Comparison of ENCODE assay signal across 15 cellular contexts in genomic region chrX:122866527-122866926, GRCh38.
DNase-seq lines count a peak whose midpoint lies in the region; ATAC-seq and TF ChIP-seq lines count a peak whose summit lies in the region.
"Had no signal": no experiment of that assay in that cellular context is flagged by ENCODE, and none has a peak within 500 bp of the region (broad histone marks: within the 10 kb centered on the region; RNA-seq: fewer than 3 reads in every experiment).

No MANE protein-coding gene starts in this region.

- in situ Hi-C loops in astrocyte of the spinal cord (cut with HindIII; ENCODE audit: low sequenced_read_pairs): no loop called here

- H3K4me1 Mint-ChIP-seq in activated T-helper 1 cell treated with anti-CD3 and anti-CD28 coated beads, Interleukin-12 subunit alpha, Interleukin-12 subunit beta, Interleukin-2, Interleukin-4 antibody, amounts not matched to agents 30 ng/mL and 10 ng/mL and 1 ng/mL, durations not matched to agents 14 hours and 24 hours and 36 hours (ENCODE audit: low read depth): no peaks in the 10 kb centered on the region
- H3K4me1 Mint-ChIP-seq: CD14-positive monocyte; central memory CD8-positive, alpha-beta T cell had no signal

- DNase-seq in AG10803 (ENCODE audit: low read depth) (peak; percentile 86), HT1080 (ENCODE audit: low read depth) (peak; percentile 56), astrocyte of the spinal cord (ENCODE audit: low read depth, low spot score) (peak; percentile 82), hepatic stellate cell (ENCODE audit: low spot score) (peak; percentile 5), omental fat pad (ENCODE audit: low spot score) (no peak), T1000 (lab: John Stamatoyannopoulos, UW) (no peak)
- DNase-seq in activated T-helper 1 cell treated with anti-CD3 and anti-CD28 coated beads, Interleukin-12 subunit alpha, Interleukin-12 subunit beta, Interleukin-2, Interleukin-4 antibody, amounts not matched to agents 30 ng/mL and 10 ng/mL and 1 ng/mL, durations not matched to agents 14 hours and 24 hours and 36 hours (ENCODE audit: low spot score): no peak
- DNase-seq: activated naive CD4-positive, alpha-beta T cell; GF-D8; NCI-H1105; NCI-H446 treated with DMSO at 0.1 percent for 48 hours; stimulated activated naive CD8-positive, alpha-beta T cell treated with anti-CD3 and anti-CD28 coated beads, Interleukin-15, Interleukin-2, amounts not matched to agents 100 U/mL and 50 U/mL, for 24 hours had no signal

- no peaks in the 10 kb centered on the region for H3K36me3 Mint-ChIP-seq in activated T-helper 1 cell treated with anti-CD3 and anti-CD28 coated beads, Interleukin-12 subunit alpha, Interleukin-12 subunit beta, Interleukin-2, Interleukin-4 antibody, amounts not matched to agents 30 ng/mL and 10 ng/mL and 1 ng/mL, durations not matched to agents 14 hours and 24 hours and 36 hours (ENCODE audit: low read depth)
- H3K36me3 Mint-ChIP-seq: CD14-positive monocyte had no signal

- intact Hi-C loops in activated T-helper 1 cell treated with anti-CD3 and anti-CD28 coated beads, Interleukin-12 subunit alpha, Interleukin-12 subunit beta, Interleukin-2, Interleukin-4 antibody, amounts not matched to agents 30 ng/mL and 10 ng/mL and 1 ng/mL, durations not matched to agents 14 hours and 24 hours and 36 hours (cut with micrococcal nuclease): no loop called here

- no peak overlapping the region for H3K4me3 Mint-ChIP-seq in activated T-helper 1 cell treated with anti-CD3 and anti-CD28 coated beads, Interleukin-12 subunit alpha, Interleukin-12 subunit beta, Interleukin-2, Interleukin-4 antibody, amounts not matched to agents 30 ng/mL and 10 ng/mL and 1 ng/mL, durations not matched to agents 14 hours and 24 hours and 36 hours
- H3K4me3 Mint-ChIP-seq: CD14-positive monocyte; central memory CD8-positive, alpha-beta T cell had no signal

- ATAC-seq in omental fat pad (ENCODE audit: low FRiP score): no peak
- ATAC-seq in GM21367 (IDR thresholded peaks at IDR 0.05; ENCODE audit: unreplicated experiment): no peak
- ATAC-seq: stimulated activated naive CD8-positive, alpha-beta T cell treated with anti-CD3 and anti-CD28 coated beads, Interleukin-15, Interleukin-2, amounts not matched to agents 100 U/mL and 50 U/mL, for 24 hours had no signal

- no peak overlapping the region for H3K27ac Mint-ChIP-seq in activated T-helper 1 cell treated with anti-CD3 and anti-CD28 coated beads, Interleukin-12 subunit alpha, Interleukin-12 subunit beta, Interleukin-2, Interleukin-4 antibody, amounts not matched to agents 30 ng/mL and 10 ng/mL and 1 ng/mL, durations not matched to agents 14 hours and 24 hours and 36 hours
- H3K27ac Mint-ChIP-seq: CD14-positive monocyte had no signal

- no peaks in the 10 kb centered on the region for H3K27me3 Mint-ChIP-seq in activated T-helper 1 cell treated with anti-CD3 and anti-CD28 coated beads, Interleukin-12 subunit alpha, Interleukin-12 subunit beta, Interleukin-2, Interleukin-4 antibody, amounts not matched to agents 30 ng/mL and 10 ng/mL and 1 ng/mL, durations not matched to agents 14 hours and 24 hours and 36 hours (ENCODE audit: insufficient read depth)
- H3K27me3 Mint-ChIP-seq: central memory CD8-positive, alpha-beta T cell had no signal

- H3K9me3 Mint-ChIP-seq in activated T-helper 1 cell treated with anti-CD3 and anti-CD28 coated beads, Interleukin-12 subunit alpha, Interleukin-12 subunit beta, Interleukin-2, Interleukin-4 antibody, amounts not matched to agents 30 ng/mL and 10 ng/mL and 1 ng/mL, durations not matched to agents 14 hours and 24 hours and 36 hours: no peaks in the 10 kb centered on the region
- H3K9me3 Mint-ChIP-seq: central memory CD8-positive, alpha-beta T cell had no signal

- TF ChIP-seq CTCF in AG10803 (conservative IDR thresholded peaks at IDR 0.05; ENCODE audit: low read length) (no peak), astrocyte of the spinal cord (IDR thresholded peaks at IDR 0.05; ENCODE audit: low read depth, low read length) (no peak), omental fat pad (IDR thresholded peaks at IDR 0.05) (no peak)

- H3K4me3 ChIP-seq in AG10803 (ENCODE audit: low read length) (no peak overlapping the region), astrocyte of the spinal cord (ENCODE audit: low read depth, low read length) (no peak overlapping the region)

Comparison
In these comparisons a context has a peak if more than half of its experiments do, and no peak if none do; other contexts are left out.
1. DNase-seq: peak in AG10803 (single experiment), HT1080 (single experiment), astrocyte of the spinal cord (single experiment) and hepatic stellate cell (single experiment); none in omental fat pad (single experiment), activated T-helper 1 cell treated with anti-CD3 and anti-CD28 coated beads, Interleukin-12 subunit alpha, Interleukin-12 subunit beta, Interleukin-2, Interleukin-4 antibody, amounts not matched to agents 30 ng/mL and 10 ng/mL and 1 ng/mL, durations not matched to agents 14 hours and 24 hours and 36 hours (single experiment) and T1000 (single experiment).